Comparison of ENCODE assay signal across 28 cellular contexts in genomic region chr15:45539680-45540079, GRCh38.
"Had no signal": no experiment of that assay in that cellular context is flagged by ENCODE, and none has a peak within 500 bp of the region (broad histone marks: within the 10 kb centered on the region; RNA-seq: fewer than 3 reads in every experiment).

No MANE protein-coding gene starts in this region.

- DNase-seq: activated CD4-positive, alpha-beta memory T cell treated with anti-CD3 and anti-CD28 coated beads, Interleukin-2, amount 10 ng/mL, durations not matched to agents 7 days and 5 days; activated CD4-positive, alpha-beta T cell treated with anti-CD3 and anti-CD28 coated beads for 36 hours; activated CD4-positive, alpha-beta T cell treated with anti-CD3 and anti-CD28 coated beads, Interleukin-2, amount 10 ng/mL, durations not matched to agents 7 days and 5 days; activated CD4-positive, alpha-beta T cell treated with anti-CD3 and anti-CD28 coated beads, Interleukin-2, amount 50 U/mL, for 4 hours; activated CD4-positive, CD25-positive, alpha-beta regulatory T cell; activated CD4-positive, CD25-positive, alpha-beta regulatory T cell treated with anti-CD3 and anti-CD28 coated beads, Interleukin-2, amount 50 U/mL, for 72 hours; activated CD8-positive, alpha-beta memory T cell treated with anti-CD3 and anti-CD28 coated beads, Interleukin-2, amount 50 U/mL, for 48 hours; activated gamma-delta T cell; activated naive CD4-positive, alpha-beta T cell; activated naive CD4-positive, alpha-beta T cell treated with anti-CD3 and anti-CD28 coated beads, Interleukin-2, amount 10 ng/mL, durations not matched to agents 7 days and 5 days; activated naive CD8-positive, alpha-beta T cell treated with anti-CD3 and anti-CD28 coated beads, Interleukin-2, amount 10 ng/mL, durations not matched to agents 7 days and 5 days; activated T-cell treated with anti-CD3 and anti-CD28 coated beads for 4 hours; activated T-cell treated with anti-CD3 and anti-CD28 coated beads, Interleukin-2, amount 50 U/mL, for 24 hours; activated T-cell treated with anti-CD3 and anti-CD28 coated beads, Interleukin-2, amount 50 U/mL, for 72 hours; amniotic stem cell; anterior cingulate cortex; brain microvascular endothelial cell; cortex of kidney; dermis blood vessel endothelial cell; effector CD4-positive, alpha-beta T cell; effector memory CD8-positive, alpha-beta T cell; esophagus squamous epithelium; foreskin melanocyte; T-helper 2 cell had no signal

- H3K4me1 ChIP-seq: esophagus squamous epithelium had no signal

- H3K27ac ChIP-seq: brain microvascular endothelial cell, epithelial cell of prostate, esophagus squamous epithelium, gastroesophageal sphincter had no signal

- H3K27me3 ChIP-seq: brain microvascular endothelial cell, esophagus squamous epithelium, gastroesophageal sphincter had no signal

- ATAC-seq: activated CD4-positive, alpha-beta T cell treated with anti-CD3 and anti-CD28 coated beads for 36 hours; activated naive CD4-positive, alpha-beta T cell treated with anti-CD3 and anti-CD28 coated beads, Interleukin-2, amount 50 U/mL, for 72 hours; activated T-cell treated with anti-CD3 and anti-CD28 coated beads, Interleukin-2, amount 50 U/mL, for 72 hours; effector memory CD8-positive, alpha-beta T cell; gastroesophageal sphincter had no signal

- FAIRE-seq: astrocyte had no signal

- H3K4me3 ChIP-seq: esophagus squamous epithelium, gastroesophageal sphincter had no signal

- H3K36me3 ChIP-seq: brain microvascular endothelial cell, esophagus squamous epithelium, gastroesophageal sphincter had no signal

- H3K9me3 ChIP-seq: esophagus squamous epithelium, gastroesophageal sphincter had no signal
